Comparison of ENCODE assay signal across 9 cellular contexts in genomic region chr10:72277340-72277995, GRCh38. TPM values are rescaled to one million over a fixed set of nuclear protein-coding genes. Genes with fewer than 3 reads are reported as not detected.
A peak's percentile ranks its signal among the peaks of the same experiment; 100 is the strongest.
DNase-seq lines count a peak whose midpoint lies in the region; ATAC-seq and TF ChIP-seq lines count a peak whose summit lies in the region.
"Had no signal": no experiment of that assay in that cellular context is flagged by ENCODE, and none has a peak within 500 bp of the region (broad histone marks: within the 10 kb centered on the region; RNA-seq: fewer than 3 reads in every experiment).

No MANE protein-coding gene starts in this region.

- H3K27ac Mint-ChIP-seq in CD4-positive, CD25-positive, alpha-beta regulatory T cell = peak overlapping the region in 2 of 3 donors; percentile 26 to 89
- H3K27ac Mint-ChIP-seq in effector memory CD8-positive, alpha-beta T cell = peak overlapping the region; percentile 23 to 98

- no peaks in the 10 kb centered on the region for H3K27me3 ChIP-seq in CD4-positive, CD25-positive, alpha-beta regulatory T cell (ENCODE audit: control insufficient read depth, insufficient read depth, low read length)
- H3K27me3 ChIP-seq in ovary = no peaks in the 10 kb centered on the region

- H3K27ac ChIP-seq in CD4-positive, CD25-positive, alpha-beta regulatory T cell (ENCODE audit: insufficient read depth, low read length, poor library complexity, severe bottlenecking) = peak overlapping the region; percentile 89
- H3K27ac ChIP-seq in ovary = peak overlapping the region; percentile 41 to 92

- H3K4me3 ChIP-seq in CD4-positive, CD25-positive, alpha-beta regulatory T cell (ENCODE audit: low read depth, low read length) = no peak overlapping the region
- H3K4me3 ChIP-seq in ovary = no peak overlapping the region

- no peaks in the 10 kb centered on the region for H3K9me3 Mint-ChIP-seq in CD4-positive, CD25-positive, alpha-beta regulatory T cell
- H3K9me3 Mint-ChIP-seq in effector memory CD8-positive, alpha-beta T cell = no peaks in the 10 kb centered on the region

- H3K36me3 Mint-ChIP-seq in CD4-positive, CD25-positive, alpha-beta regulatory T cell = peaks cover 20% of the 10 kb centered on the region
- H3K36me3 Mint-ChIP-seq in effector memory CD8-positive, alpha-beta T cell (ENCODE audit: insufficient read depth) = peaks cover 37% of the 10 kb centered on the region

- no peak for DNase-seq in CD4-positive, CD25-positive, alpha-beta regulatory T cell
- peak; percentile 59 for DNase-seq in RPMI7951 (ENCODE audit: low read depth)
- DNase-seq in effector memory CD8-positive, alpha-beta T cell = no peak
- peak in 1 of 5 donors; percentile 55 for DNase-seq in ovary
- DNase-seq in SK-N-DZ (ENCODE audit: low spot score) = no peak
- no peak for DNase-seq in omental fat pad (ENCODE audit: low spot score)
- DNase-seq: NCI-H1105 treated with DMSO at 0.1 percent for 48 hours had no signal

- no peak for TF ChIP-seq EP300 in ovary (IDR thresholded peaks at IDR 0.05)

- peaks cover 17 to 43% (median 23%) of the 10 kb centered on the region in 4 donors for H3K4me1 Mint-ChIP-seq in CD4-positive, CD25-positive, alpha-beta regulatory T cell
- H3K4me1 Mint-ChIP-seq in effector memory CD8-positive, alpha-beta T cell (ENCODE audit: low read depth in 2 of 2) = peaks cover 35 to 45% of the 10 kb centered on the region in 2 donors

- TF ChIP-seq POLR2A in ovary (IDR thresholded peaks at IDR 0.05) = no peak

- peaks cover 34% of the 10 kb centered on the region for H3K4me1 ChIP-seq in CD4-positive, CD25-positive, alpha-beta regulatory T cell (ENCODE audit: control insufficient read depth, insufficient read depth, low read length, poor library complexity, severe bottlenecking)
- peaks cover 6% of the 10 kb centered on the region for H3K4me1 ChIP-seq in ovary (ENCODE audit: insufficient read depth)

- H3K9me3 ChIP-seq in CD4-positive, CD25-positive, alpha-beta regulatory T cell (ENCODE audit: control insufficient read depth in 2 of 2, low read length in 2 of 2) = no peaks in the 10 kb centered on the region
- H3K9me3 ChIP-seq in ovary = no peaks in the 10 kb centered on the region

- TF ChIP-seq CTCF in ovary (IDR thresholded peaks at IDR 0.05) (no peak), omental fat pad (IDR thresholded peaks at IDR 0.05) (no peak)

- 81 to 92% (median 89%) methylated on average over 5 of the region's 5 CpGs for WGBS in ovary, 3 donors

- no peak for ATAC-seq in CD4-positive, CD25-positive, alpha-beta regulatory T cell (ENCODE audit: low read depth in 2 of 2)
- no peak for ATAC-seq in effector memory CD8-positive, alpha-beta T cell (replicated peaks)
- ATAC-seq in omental fat pad (ENCODE audit: low FRiP score) (no peak), GM18517 (IDR thresholded peaks at IDR 0.05; ENCODE audit: unreplicated experiment) (no peak), HG02623 (IDR thresholded peaks at IDR 0.05; ENCODE audit: unreplicated experiment) (no peak)

- peaks cover 7% of the 10 kb centered on the region for H3K36me3 ChIP-seq in CD4-positive, CD25-positive, alpha-beta regulatory T cell (ENCODE audit: control insufficient read depth, insufficient read depth, low read length)
- H3K36me3 ChIP-seq in ovary = no peaks in the 10 kb centered on the region

- H3K27me3 Mint-ChIP-seq in CD4-positive, CD25-positive, alpha-beta regulatory T cell = no peaks in the 10 kb centered on the region
- H3K27me3 Mint-ChIP-seq in effector memory CD8-positive, alpha-beta T cell = no peaks in the 10 kb centered on the region

- peak overlapping the region in 2 of 4 donors; percentile 82 to 98 for H3K4me3 Mint-ChIP-seq in CD4-positive, CD25-positive, alpha-beta regulatory T cell
- H3K4me3 Mint-ChIP-seq in effector memory CD8-positive, alpha-beta T cell = no peak overlapping the region

- intact Hi-C loops in ovary (cut with DNase I) = loop anchor here in 2 of 4 donors (2.0 to 10.0 kb wide), 2 partner anchors 17 to 47 kb away; no protein-coding TSS in a partner anchor

RNA-seq across cellular contexts. Expression of gene DDIT4, which starts 3.7 kb away (rescaled TPM):
- total RNA-seq in CD4-positive, CD25-positive, alpha-beta regulatory T cell = 403 TPM
- 100 to 1,000 TPM in 1 of 4 donors, 10 to 100 TPM in 3; 62.1 to 123 (median 76.6) TPM for polyA plus RNA-seq in CD4-positive, CD25-positive, alpha-beta regulatory T cell
- 138 and 156 TPM in 2 replicates for total RNA-seq in RPMI7951 (2014; rRNA removed; shearing (Covaris generic))
- total RNA-seq in ovary (1,000 to 10,000 TPM in 2 of 7 donors, 100 to 1,000 TPM in 5; 229 to 1,952 (median 524) TPM), omental fat pad (100 to 1,000 TPM in 3 of 4 donors, 10 to 100 TPM in 1; 56.2 to 527 (median 185) TPM)
- 100 to 1,000 TPM in 1 of 2 donors, 10 to 100 TPM in 1; 46.6 to 529 TPM for polyA plus RNA-seq in ovary
- 50.3 and 61.1 TPM in 2 replicates for polyA plus RNA-seq in SK-N-DZ (2014; cell fraction: cytosol; rRNA removed)
- 30.1 and 38.3 TPM in 2 replicates for polyA plus RNA-seq in SK-N-DZ (2014; cell fraction: nucleus; rRNA removed)
